Comparison of ENCODE assay signal across 10 cellular contexts in the genomic region with DNA sequence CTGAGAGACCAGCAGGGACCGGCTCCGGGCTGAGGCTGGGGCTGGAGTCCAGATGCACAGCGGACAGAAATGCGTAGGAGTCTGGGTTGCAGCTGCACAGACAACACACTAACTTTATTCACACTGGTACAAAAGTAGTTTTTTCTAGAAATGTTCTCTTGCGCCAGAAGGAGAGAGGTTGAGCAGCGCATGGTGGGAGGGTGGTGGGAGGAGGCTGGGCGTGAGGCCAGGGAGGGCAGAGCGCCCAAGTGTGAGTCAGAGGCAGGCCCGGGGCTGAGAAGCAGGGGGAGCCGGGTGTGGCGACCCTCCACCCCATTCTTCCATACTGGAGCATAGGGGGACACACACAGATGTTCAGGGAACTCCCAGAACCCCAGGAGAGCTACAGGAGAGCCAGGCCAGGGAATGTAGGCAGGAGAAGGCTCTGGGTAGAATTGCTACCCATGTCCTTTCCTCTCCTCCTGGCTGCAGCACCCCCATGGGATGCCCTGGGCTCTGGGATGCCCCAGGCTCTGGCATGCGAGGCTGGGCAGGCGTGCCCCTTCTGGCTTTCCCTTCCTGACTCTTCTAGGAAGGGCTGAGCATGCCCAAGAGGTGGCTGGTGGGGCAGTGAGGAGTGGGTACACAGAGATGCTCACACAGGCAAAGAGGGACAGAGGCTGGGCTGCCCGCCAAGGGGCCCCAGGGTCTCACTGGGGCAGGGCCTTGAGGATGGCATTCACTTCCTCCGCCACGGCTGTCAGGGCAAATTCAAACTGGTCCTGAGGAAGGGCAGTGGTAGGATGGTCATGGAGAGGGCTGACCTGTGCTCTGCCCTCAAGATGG. TPM values are rescaled to one million over a fixed set of nuclear protein-coding genes. Genes with fewer than 3 reads are reported as not detected.
DNase-seq lines count a peak whose midpoint lies in the region; TF ChIP-seq lines count a peak whose summit lies in the region.
"Had no signal": no experiment of that assay in that cellular context is flagged by ENCODE, and none has a peak within 500 bp of the region (broad histone marks: within the 10 kb centered on the region; RNA-seq: fewer than 3 reads in every experiment).

No MANE protein-coding gene starts in this region.

- peak; percentile 45 for DNase-seq in HK-2 (ENCODE audit: unreplicated experiment)
- peak; percentile 90 for DNase-seq in astrocyte of the spinal cord (ENCODE audit: low read depth, low spot score)
- DNase-seq in hepatocyte (ENCODE audit: low spot score) = peak; percentile 72
- DNase-seq in superior temporal gyrus (ENCODE audit: extremely low spot score) = peak; percentile 95
- no peak for DNase-seq in NCI-H1930 (lab: John Stamatoyannopoulos, UW)
- no peak for DNase-seq in activated naive CD4-positive, alpha-beta T cell treated with anti-CD3 and anti-CD28 coated beads for 36 hours
- no peak for DNase-seq in NCI-H1105 (lab: John Stamatoyannopoulos, UW)
- no peak for DNase-seq in SW 1271 (lab: John Stamatoyannopoulos, UW)
- DNase-seq: activated CD8-positive, alpha-beta memory T cell treated with anti-CD3 and anti-CD28 coated beads, Interleukin-2, amount 10 ng/mL, durations not matched to agents 7 days and 5 days; naive thymus-derived CD4-positive, alpha-beta T cell had no signal

- no peaks in the 10 kb centered on the region for H3K36me3 ChIP-seq in hepatocyte (replicated peaks; ENCODE audit: insufficient read depth, low read depth)

- no peaks in the 10 kb centered on the region for H3K9me3 ChIP-seq in hepatocyte (ENCODE audit: low read depth)

- no peaks in the 10 kb centered on the region for H3K9me3 Mint-ChIP-seq in activated naive CD4-positive, alpha-beta T cell treated with anti-CD3 and anti-CD28 coated beads for 36 hours
- H3K9me3 Mint-ChIP-seq: naive thymus-derived CD4-positive, alpha-beta T cell had no signal

- H3K27me3 ChIP-seq in hepatocyte = no peaks in the 10 kb centered on the region

- no peaks in the 10 kb centered on the region for H3K79me2 ChIP-seq in hepatocyte

- 76% methylated on average over 16 of the region's 16 CpGs for WGBS in hepatocyte (ENCODE audit: low lambda C conversion rate, missing lambda C conversion rate)

- no peak overlapping the region for H3K27ac Mint-ChIP-seq in activated naive CD4-positive, alpha-beta T cell treated with anti-CD3 and anti-CD28 coated beads for 36 hours
- H3K27ac Mint-ChIP-seq: activated CD8-positive, alpha-beta memory T cell treated with anti-CD3 and anti-CD28 coated beads, Interleukin-2, amount 10 ng/mL, durations not matched to agents 7 days and 5 days; naive thymus-derived CD4-positive, alpha-beta T cell had no signal

- no peak overlapping the region for H2AFZ ChIP-seq in hepatocyte

- H3K4me3 Mint-ChIP-seq in activated naive CD4-positive, alpha-beta T cell treated with anti-CD3 and anti-CD28 coated beads for 36 hours = no peak overlapping the region
- H3K4me3 Mint-ChIP-seq: activated CD8-positive, alpha-beta memory T cell treated with anti-CD3 and anti-CD28 coated beads, Interleukin-2, amount 10 ng/mL, durations not matched to agents 7 days and 5 days; naive thymus-derived CD4-positive, alpha-beta T cell had no signal

- intact Hi-C loops in activated naive CD4-positive, alpha-beta T cell treated with anti-CD3 and anti-CD28 coated beads for 36 hours (cut with micrococcal nuclease) = no loop called here

- CTCF ChIA-PET in activated naive CD4-positive, alpha-beta T cell treated with anti-CD3 and anti-CD28 coated beads for 36 hours (lab: Charles Lee) = interaction anchor here (6.6 to 7.1 kb wide), 2 partner anchors 8 to 119 kb away, joined by 44 to 196 read pairs; a partner anchor contains a TSS

- no peaks in the 10 kb centered on the region for H3K9me2 ChIP-seq in hepatocyte (replicated peaks; ENCODE audit: insufficient read depth)

- in situ Hi-C loops in astrocyte of the spinal cord (cut with HindIII; ENCODE audit: low sequenced_read_pairs) = no loop called here

- TF ChIP-seq CTCF in astrocyte of the spinal cord (IDR thresholded peaks at IDR 0.05; ENCODE audit: low read depth, low read length) = no peak
- no peak for TF ChIP-seq CTCF in hepatocyte (IDR thresholded peaks at IDR 0.05; ENCODE audit: poor library complexity)

- H3K36me3 Mint-ChIP-seq in activated naive CD4-positive, alpha-beta T cell treated with anti-CD3 and anti-CD28 coated beads for 36 hours (ENCODE audit: low read depth) = peaks cover 4% of the 10 kb centered on the region
- H3K36me3 Mint-ChIP-seq: activated CD8-positive, alpha-beta memory T cell treated with anti-CD3 and anti-CD28 coated beads, Interleukin-2, amount 10 ng/mL, durations not matched to agents 7 days and 5 days had no signal

- peak overlapping the region; percentile 29 for H3K27ac ChIP-seq in hepatocyte

- H3K4me3 ChIP-seq in astrocyte of the spinal cord (ENCODE audit: low read depth, low read length) (no peak overlapping the region), hepatocyte (no peak overlapping the region)

- no peak overlapping the region for H3K4me2 ChIP-seq in hepatocyte

- H3K27me3 Mint-ChIP-seq in activated naive CD4-positive, alpha-beta T cell treated with anti-CD3 and anti-CD28 coated beads for 36 hours (ENCODE audit: low read depth) = no peaks in the 10 kb centered on the region
- H3K27me3 Mint-ChIP-seq: activated CD8-positive, alpha-beta memory T cell treated with anti-CD3 and anti-CD28 coated beads, Interleukin-2, amount 10 ng/mL, durations not matched to agents 7 days and 5 days had no signal

- H4K20me1 ChIP-seq in hepatocyte (ENCODE audit: insufficient read depth, poor library complexity, severe bottlenecking) = no peaks in the 10 kb centered on the region

- peaks cover 9% of the 10 kb centered on the region for H3K4me1 Mint-ChIP-seq in activated naive CD4-positive, alpha-beta T cell treated with anti-CD3 and anti-CD28 coated beads for 36 hours (ENCODE audit: low read depth)

- no peaks in the 10 kb centered on the region for H3K4me1 ChIP-seq in hepatocyte (ENCODE audit: insufficient read depth)

RNA-seq across cellular contexts. Expression of a gene that starts 10.6 kb away (rescaled TPM):
- total RNA-seq in hepatocyte = 47.4 and 50.7 TPM in 2 replicates
- polyA plus RNA-seq in hepatocyte = 19.4 and 20.1 TPM in 2 replicates
- total RNA-seq in activated naive CD4-positive, alpha-beta T cell treated with anti-CD3 and anti-CD28 coated beads for 36 hours = 10 to 100 TPM; 24.6 to 24.9 TPM

RNA-seq across cellular contexts. Expression of a gene that starts 19.5 kb away (rescaled TPM):
- total RNA-seq in hepatocyte = 3.5 and 4.6 TPM in 2 replicates
- 9.8 and 9.9 TPM in 2 replicates for polyA plus RNA-seq in hepatocyte
- not detected for total RNA-seq in activated naive CD4-positive, alpha-beta T cell treated with anti-CD3 and anti-CD28 coated beads for 36 hours
- polyA plus RNA-seq: naive thymus-derived CD4-positive, alpha-beta T cell had no signal

RNA-seq across cellular contexts. Expression of a gene that starts 36.0 kb away (rescaled TPM):
- 4.7 and 9.6 TPM in 2 replicates for total RNA-seq in hepatocyte
- 10.5 and 14.3 TPM in 2 replicates for polyA plus RNA-seq in hepatocyte
- 100 to 1,000 TPM; 112 to 116 TPM for total RNA-seq in activated naive CD4-positive, alpha-beta T cell treated with anti-CD3 and anti-CD28 coated beads for 36 hours

RNA-seq across cellular contexts. Expression of a gene that starts 36.7 kb away (rescaled TPM):
- total RNA-seq in hepatocyte = 0.13 TPM in 1 of 2 replicates, not detected in the other
- polyA plus RNA-seq in hepatocyte = not detected in 2 replicates
- not detected for total RNA-seq in activated naive CD4-positive, alpha-beta T cell treated with anti-CD3 and anti-CD28 coated beads for 36 hours
- total RNA-seq: activated CD8-positive, alpha-beta memory T cell treated with anti-CD3 and anti-CD28 coated beads, Interleukin-2, amount 10 ng/mL, durations not matched to agents 7 days and 5 days; naive thymus-derived CD4-positive, alpha-beta T cell had no signal
- polyA plus RNA-seq: naive thymus-derived CD4-positive, alpha-beta T cell had no signal

RNA-seq across cellular contexts. Expression of a gene that starts 42.8 kb away (rescaled TPM):
- not detected in 2 replicates for total RNA-seq in hepatocyte
- polyA plus RNA-seq in hepatocyte = not detected in 2 replicates
- not detected for total RNA-seq in activated naive CD4-positive, alpha-beta T cell treated with anti-CD3 and anti-CD28 coated beads for 36 hours
- total RNA-seq: activated CD8-positive, alpha-beta memory T cell treated with anti-CD3 and anti-CD28 coated beads, Interleukin-2, amount 10 ng/mL, durations not matched to agents 7 days and 5 days; naive thymus-derived CD4-positive, alpha-beta T cell had no signal
- polyA plus RNA-seq: naive thymus-derived CD4-positive, alpha-beta T cell had no signal

Comparison
In these comparisons a context has a peak if more than half of its experiments do, and no peak if none do; other contexts are left out.
1. DNase-seq: peak in HK-2 (single experiment), astrocyte of the spinal cord (single experiment), hepatocyte (single experiment) and superior temporal gyrus (single experiment); none in NCI-H1930 (0 of 2), activated naive CD4-positive, alpha-beta T cell treated with anti-CD3 and anti-CD28 coated beads for 36 hours (single experiment), NCI-H1105 (single experiment) and SW 1271 (0 of 2).
2. RNA of a gene that starts 36.0 kb away (total RNA-seq): 112 to 116 TPM in activated naive CD4-positive, alpha-beta T cell treated with anti-CD3 and anti-CD28 coated beads for 36 hours; 4.7 to 9.6 TPM in hepatocyte; every median in the first group is over 10 times any median in the second.